In the genomic region with DNA sequence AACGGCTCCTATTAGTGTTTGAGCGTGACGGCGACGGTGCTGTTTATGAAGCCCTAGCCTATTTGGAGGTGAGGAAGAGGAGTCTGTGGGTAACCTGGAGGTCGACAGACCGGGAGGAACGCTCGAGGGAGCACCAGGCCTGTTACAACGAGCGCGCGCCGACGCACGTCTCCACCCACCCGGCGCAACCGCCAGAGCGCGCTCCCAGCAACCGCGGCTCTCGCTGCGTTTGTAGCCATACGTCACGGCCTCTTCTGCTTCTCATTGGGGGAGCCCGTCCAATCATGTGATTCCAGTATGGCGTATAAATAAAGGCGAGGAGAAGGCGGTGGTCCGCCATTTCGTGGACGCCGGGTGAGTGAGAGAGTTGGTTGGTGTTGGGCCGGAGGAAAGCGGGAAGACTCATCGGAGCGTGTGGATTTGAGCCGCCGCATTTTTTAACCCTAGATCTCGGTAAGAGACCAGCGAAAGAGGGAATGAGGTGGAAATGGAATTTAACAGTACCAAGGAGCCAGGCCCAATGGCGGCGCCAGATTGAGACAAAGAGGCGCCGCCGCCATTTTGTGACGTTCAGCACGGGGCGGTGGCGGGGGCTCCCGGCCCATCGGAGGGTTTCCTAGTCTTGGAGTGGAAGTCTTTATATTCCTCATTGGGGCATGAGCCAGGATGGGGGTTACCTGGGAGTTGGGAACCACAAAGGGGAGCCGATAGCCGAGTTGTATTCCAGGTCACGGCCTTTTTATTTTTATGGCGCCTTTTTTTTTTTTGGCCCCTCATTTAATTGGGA, we compare ENCODE assay signal across 1 cellular context.
TF ChIP-seq lines count a peak whose summit lies in the region.

A gene (plus strand): TSS at position 334 of the 787 bp plus-strand sequence. CDS start 2,401 bp downstream, outside the sequence.

TF ChIP-seq in HepG2, 621 proteins besides CTCF, POLR2A, EP300 and RAD21 (continued from another document and continues in another):
- TF ChIP-seq, protein P1, sequence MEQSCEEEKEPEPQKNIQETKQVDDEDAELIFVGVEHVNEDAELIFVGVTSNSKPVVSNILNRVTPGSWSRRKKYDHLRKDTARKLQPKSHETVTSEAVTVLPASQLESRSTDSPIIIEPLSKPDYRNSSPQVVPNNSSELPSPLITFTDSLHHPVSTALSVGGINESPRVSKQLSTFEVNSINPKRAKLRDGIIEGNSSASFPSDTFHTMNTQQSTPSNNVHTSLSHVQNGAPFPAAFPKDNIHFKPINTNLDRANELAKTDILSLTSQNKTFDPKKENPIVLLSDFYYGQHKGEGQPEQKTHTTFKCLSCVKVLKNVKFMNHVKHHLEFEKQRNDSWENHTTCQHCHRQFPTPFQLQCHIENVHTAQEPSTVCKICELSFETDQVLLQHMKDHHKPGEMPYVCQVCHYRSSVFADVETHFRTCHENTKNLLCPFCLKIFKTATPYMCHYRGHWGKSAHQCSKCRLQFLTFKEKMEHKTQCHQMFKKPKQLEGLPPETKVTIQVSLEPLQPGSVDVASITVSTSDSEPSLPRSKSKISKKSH (CRISPR knock-in tag; IDR thresholded peaks at IDR 0.05; ENCODE audit: borderline replicate concordance) = peak; percentile 86; the same call in 1 of the 2 replicates
- TF ChIP-seq, protein P2, sequence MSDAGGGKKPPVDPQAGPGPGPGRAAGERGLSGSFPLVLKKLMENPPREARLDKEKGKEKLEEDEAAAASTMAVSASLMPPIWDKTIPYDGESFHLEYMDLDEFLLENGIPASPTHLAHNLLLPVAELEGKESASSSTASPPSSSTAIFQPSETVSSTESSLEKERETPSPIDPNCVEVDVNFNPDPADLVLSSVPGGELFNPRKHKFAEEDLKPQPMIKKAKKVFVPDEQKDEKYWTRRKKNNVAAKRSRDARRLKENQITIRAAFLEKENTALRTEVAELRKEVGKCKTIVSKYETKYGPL (CRISPR knock-in tag; IDR thresholded peaks at IDR 0.05) = peak; percentile 70; the same call in 1 of the 2 replicates
- TF ChIP-seq, protein P3, sequence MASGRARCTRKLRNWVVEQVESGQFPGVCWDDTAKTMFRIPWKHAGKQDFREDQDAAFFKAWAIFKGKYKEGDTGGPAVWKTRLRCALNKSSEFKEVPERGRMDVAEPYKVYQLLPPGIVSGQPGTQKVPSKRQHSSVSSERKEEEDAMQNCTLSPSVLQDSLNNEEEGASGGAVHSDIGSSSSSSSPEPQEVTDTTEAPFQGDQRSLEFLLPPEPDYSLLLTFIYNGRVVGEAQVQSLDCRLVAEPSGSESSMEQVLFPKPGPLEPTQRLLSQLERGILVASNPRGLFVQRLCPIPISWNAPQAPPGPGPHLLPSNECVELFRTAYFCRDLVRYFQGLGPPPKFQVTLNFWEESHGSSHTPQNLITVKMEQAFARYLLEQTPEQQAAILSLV (CRISPR knock-in tag; IDR thresholded peaks at IDR 0.05; ENCODE audit: borderline replicate concordance) = peak; percentile 77; the same call in 1 of the 2 replicates
- TF ChIP-seq ZNF33B (CRISPR knock-in tag; IDR thresholded peaks at IDR 0.05) (peak; percentile 18; the same call in 1 of the 2 replicates), ZNF558 (CRISPR knock-in tag; IDR thresholded peaks at IDR 0.05; ENCODE audit: borderline replicate concordance) (peak; percentile 84; the same call in 1 of the 2 replicates), SOX13 (IDR thresholded peaks at IDR 0.05) (peak; percentile 72; the same call in 1 of the 2 replicates), SOX13 (CRISPR knock-in tag; conservative IDR thresholded peaks at IDR 0.05 in 1 of 2, IDR thresholded peaks at IDR 0.05 in 1 of 2) (peak; percentile 57 to 83; a peak in 3 of 4 replicates), CBX5 (CRISPR knock-in tag; IDR thresholded peaks at IDR 0.05; ENCODE audit: borderline replicate concordance) (peak; percentile 82), POLR2G (IDR thresholded peaks at IDR 0.05; ENCODE audit: low read depth, low read length) (peak; percentile 100), ZNF138 (CRISPR knock-in tag; IDR thresholded peaks at IDR 0.05; ENCODE audit: low read depth) (peak; percentile 92), SMAD1 (CRISPR knock-in tag; IDR thresholded peaks at IDR 0.05; ENCODE audit: borderline replicate concordance, low read depth) (peak; percentile 100), ZNF10 (CRISPR knock-in tag; IDR thresholded peaks at IDR 0.05; ENCODE audit: borderline replicate concordance, low read depth) (no peak), HMG20A (CRISPR knock-in tag; IDR thresholded peaks at IDR 0.05; ENCODE audit: borderline replicate concordance) (peak; percentile 21; the same call in 1 of the 2 replicates), ZNF160 (CRISPR knock-in tag; IDR thresholded peaks at IDR 0.05) (peak; percentile 95), AHR (CRISPR knock-in tag; IDR thresholded peaks at IDR 0.05) (no peak; the same call in 1 of the 2 replicates), TAF1 (CRISPR knock-in tag; IDR thresholded peaks at IDR 0.05) (peak; percentile 99), HMGA1 (CRISPR knock-in tag; conservative IDR thresholded peaks at IDR 0.05) (no peak), LCORL (IDR thresholded peaks at IDR 0.05) (no peak), LCORL (CRISPR knock-in tag; IDR thresholded peaks at IDR 0.05) (no peak; the same call in 1 of the 2 replicates), NFRKB (IDR thresholded peaks at IDR 0.05) (peak; percentile 100), ZNF703 (CRISPR knock-in tag; IDR thresholded peaks at IDR 0.05; ENCODE audit: borderline replicate concordance) (no peak; the same call in 1 of the 2 replicates), MYNN (CRISPR knock-in tag; IDR thresholded peaks at IDR 0.05; ENCODE audit: low read depth) (no peak), ZNF543 (CRISPR knock-in tag; IDR thresholded peaks at IDR 0.05) (no peak; the same call in none of the 2 replicates), STAG1 (CRISPR knock-in tag; IDR thresholded peaks at IDR 0.05) (peak; percentile 49), ZNF790 (CRISPR knock-in tag; IDR thresholded peaks at IDR 0.05; ENCODE audit: borderline replicate concordance) (0 out of 2 replicates have a peak, but pooled peaks have one; percentile 25), ZNF3 (CRISPR knock-in tag; IDR thresholded peaks at IDR 0.05) (no peak), RBAK (CRISPR knock-in tag; IDR thresholded peaks at IDR 0.05) (no peak), ZNF484 (CRISPR knock-in tag; IDR thresholded peaks at IDR 0.05; ENCODE audit: borderline replicate concordance, low read depth) (no peak), SAFB2 (CRISPR knock-in tag; IDR thresholded peaks at IDR 0.05; ENCODE audit: borderline replicate concordance, low read depth) (peak; percentile 68; the same call in 1 of the 2 replicates), BRD4 (CRISPR knock-in tag; IDR thresholded peaks at IDR 0.05) (peak; percentile 91; the same call in 1 of the 2 replicates), SMAD3 (CRISPR knock-in tag; IDR thresholded peaks at IDR 0.05) (0 out of 2 replicates have a peak, but pooled peaks have one; percentile 39), TBX2 (CRISPR knock-in tag; IDR thresholded peaks at IDR 0.05; ENCODE audit: borderline replicate concordance) (0 out of 2 replicates have a peak, but pooled peaks have one; percentile 70), REXO4 (CRISPR knock-in tag; IDR thresholded peaks at IDR 0.05; ENCODE audit: borderline replicate concordance) (peak; percentile 13; the same call in 1 of the 2 replicates), ZNF660 (CRISPR knock-in tag; IDR thresholded peaks at IDR 0.05; ENCODE audit: borderline replicate concordance, low read depth) (no peak), MIER2 (CRISPR knock-in tag; IDR thresholded peaks at IDR 0.05) (peak; percentile 55), ZFX (CRISPR knock-in tag; IDR thresholded peaks at IDR 0.05; ENCODE audit: low read depth) (peak; percentile 96), SP1 (IDR thresholded peaks at IDR 0.05) (no peak), SP1 (CRISPR knock-in tag; IDR thresholded peaks at IDR 0.05) (0 out of 2 replicates have a peak, but pooled peaks have one; percentile 64)
- TF ChIP-seq, protein P4, sequence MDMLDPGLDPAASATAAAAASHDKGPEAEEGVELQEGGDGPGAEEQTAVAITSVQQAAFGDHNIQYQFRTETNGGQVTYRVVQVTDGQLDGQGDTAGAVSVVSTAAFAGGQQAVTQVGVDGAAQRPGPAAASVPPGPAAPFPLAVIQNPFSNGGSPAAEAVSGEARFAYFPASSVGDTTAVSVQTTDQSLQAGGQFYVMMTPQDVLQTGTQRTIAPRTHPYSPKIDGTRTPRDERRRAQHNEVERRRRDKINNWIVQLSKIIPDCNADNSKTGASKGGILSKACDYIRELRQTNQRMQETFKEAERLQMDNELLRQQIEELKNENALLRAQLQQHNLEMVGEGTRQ (IDR thresholded peaks at IDR 0.05; ENCODE audit: low read depth, low read length) = peak; percentile 78
- TF ChIP-seq, protein P4 (CRISPR knock-in tag; IDR thresholded peaks at IDR 0.05; ENCODE audit: borderline replicate concordance) = peak; percentile 91; the same call in 1 of the 2 replicates
- TF ChIP-seq, protein P5, sequence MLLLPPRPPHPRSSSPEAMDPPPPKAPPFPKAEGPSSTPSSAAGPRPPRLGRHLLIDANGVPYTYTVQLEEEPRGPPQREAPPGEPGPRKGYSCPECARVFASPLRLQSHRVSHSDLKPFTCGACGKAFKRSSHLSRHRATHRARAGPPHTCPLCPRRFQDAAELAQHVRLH (CRISPR knock-in tag; IDR thresholded peaks at IDR 0.05; ENCODE audit: borderline replicate concordance, low read depth) = peak; percentile 95; the same call in 1 of the 2 replicates
- TF ChIP-seq, protein P6, sequence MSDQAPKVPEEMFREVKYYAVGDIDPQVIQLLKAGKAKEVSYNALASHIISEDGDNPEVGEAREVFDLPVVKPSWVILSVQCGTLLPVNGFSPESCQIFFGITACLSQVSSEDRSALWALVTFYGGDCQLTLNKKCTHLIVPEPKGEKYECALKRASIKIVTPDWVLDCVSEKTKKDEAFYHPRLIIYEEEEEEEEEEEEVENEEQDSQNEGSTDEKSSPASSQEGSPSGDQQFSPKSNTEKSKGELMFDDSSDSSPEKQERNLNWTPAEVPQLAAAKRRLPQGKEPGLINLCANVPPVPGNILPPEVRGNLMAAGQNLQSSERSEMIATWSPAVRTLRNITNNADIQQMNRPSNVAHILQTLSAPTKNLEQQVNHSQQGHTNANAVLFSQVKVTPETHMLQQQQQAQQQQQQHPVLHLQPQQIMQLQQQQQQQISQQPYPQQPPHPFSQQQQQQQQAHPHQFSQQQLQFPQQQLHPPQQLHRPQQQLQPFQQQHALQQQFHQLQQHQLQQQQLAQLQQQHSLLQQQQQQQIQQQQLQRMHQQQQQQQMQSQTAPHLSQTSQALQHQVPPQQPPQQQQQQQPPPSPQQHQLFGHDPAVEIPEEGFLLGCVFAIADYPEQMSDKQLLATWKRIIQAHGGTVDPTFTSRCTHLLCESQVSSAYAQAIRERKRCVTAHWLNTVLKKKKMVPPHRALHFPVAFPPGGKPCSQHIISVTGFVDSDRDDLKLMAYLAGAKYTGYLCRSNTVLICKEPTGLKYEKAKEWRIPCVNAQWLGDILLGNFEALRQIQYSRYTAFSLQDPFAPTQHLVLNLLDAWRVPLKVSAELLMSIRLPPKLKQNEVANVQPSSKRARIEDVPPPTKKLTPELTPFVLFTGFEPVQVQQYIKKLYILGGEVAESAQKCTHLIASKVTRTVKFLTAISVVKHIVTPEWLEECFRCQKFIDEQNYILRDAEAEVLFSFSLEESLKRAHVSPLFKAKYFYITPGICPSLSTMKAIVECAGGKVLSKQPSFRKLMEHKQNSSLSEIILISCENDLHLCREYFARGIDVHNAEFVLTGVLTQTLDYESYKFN (CRISPR knock-in tag; conservative IDR thresholded peaks at IDR 0.05) = no peak; the same call in none of the 2 replicates
- TF ChIP-seq, protein P7, sequence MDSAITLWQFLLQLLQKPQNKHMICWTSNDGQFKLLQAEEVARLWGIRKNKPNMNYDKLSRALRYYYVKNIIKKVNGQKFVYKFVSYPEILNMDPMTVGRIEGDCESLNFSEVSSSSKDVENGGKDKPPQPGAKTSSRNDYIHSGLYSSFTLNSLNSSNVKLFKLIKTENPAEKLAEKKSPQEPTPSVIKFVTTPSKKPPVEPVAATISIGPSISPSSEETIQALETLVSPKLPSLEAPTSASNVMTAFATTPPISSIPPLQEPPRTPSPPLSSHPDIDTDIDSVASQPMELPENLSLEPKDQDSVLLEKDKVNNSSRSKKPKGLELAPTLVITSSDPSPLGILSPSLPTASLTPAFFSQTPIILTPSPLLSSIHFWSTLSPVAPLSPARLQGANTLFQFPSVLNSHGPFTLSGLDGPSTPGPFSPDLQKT (CRISPR knock-in tag; IDR thresholded peaks at IDR 0.05; ENCODE audit: borderline replicate concordance) = no peak
- TF ChIP-seq, protein P8, sequence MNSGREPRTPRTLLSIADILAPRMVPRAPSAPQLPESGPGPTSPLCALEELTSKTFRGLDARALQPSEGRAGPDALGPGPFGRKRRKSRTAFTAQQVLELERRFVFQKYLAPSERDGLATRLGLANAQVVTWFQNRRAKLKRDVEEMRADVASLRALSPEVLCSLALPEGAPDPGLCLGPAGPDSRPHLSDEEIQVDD (CRISPR knock-in tag; IDR thresholded peaks at IDR 0.05; ENCODE audit: borderline replicate concordance) = peak; percentile 22; the same call in 1 of the 2 replicates
- TF ChIP-seq, protein P9, sequence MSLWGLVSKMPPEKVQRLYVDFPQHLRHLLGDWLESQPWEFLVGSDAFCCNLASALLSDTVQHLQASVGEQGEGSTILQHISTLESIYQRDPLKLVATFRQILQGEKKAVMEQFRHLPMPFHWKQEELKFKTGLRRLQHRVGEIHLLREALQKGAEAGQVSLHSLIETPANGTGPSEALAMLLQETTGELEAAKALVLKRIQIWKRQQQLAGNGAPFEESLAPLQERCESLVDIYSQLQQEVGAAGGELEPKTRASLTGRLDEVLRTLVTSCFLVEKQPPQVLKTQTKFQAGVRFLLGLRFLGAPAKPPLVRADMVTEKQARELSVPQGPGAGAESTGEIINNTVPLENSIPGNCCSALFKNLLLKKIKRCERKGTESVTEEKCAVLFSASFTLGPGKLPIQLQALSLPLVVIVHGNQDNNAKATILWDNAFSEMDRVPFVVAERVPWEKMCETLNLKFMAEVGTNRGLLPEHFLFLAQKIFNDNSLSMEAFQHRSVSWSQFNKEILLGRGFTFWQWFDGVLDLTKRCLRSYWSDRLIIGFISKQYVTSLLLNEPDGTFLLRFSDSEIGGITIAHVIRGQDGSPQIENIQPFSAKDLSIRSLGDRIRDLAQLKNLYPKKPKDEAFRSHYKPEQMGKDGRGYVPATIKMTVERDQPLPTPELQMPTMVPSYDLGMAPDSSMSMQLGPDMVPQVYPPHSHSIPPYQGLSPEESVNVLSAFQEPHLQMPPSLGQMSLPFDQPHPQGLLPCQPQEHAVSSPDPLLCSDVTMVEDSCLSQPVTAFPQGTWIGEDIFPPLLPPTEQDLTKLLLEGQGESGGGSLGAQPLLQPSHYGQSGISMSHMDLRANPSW (CRISPR knock-in tag; IDR thresholded peaks at IDR 0.05; ENCODE audit: borderline replicate concordance) = peak; percentile 92
- TF ChIP-seq, protein P10, sequence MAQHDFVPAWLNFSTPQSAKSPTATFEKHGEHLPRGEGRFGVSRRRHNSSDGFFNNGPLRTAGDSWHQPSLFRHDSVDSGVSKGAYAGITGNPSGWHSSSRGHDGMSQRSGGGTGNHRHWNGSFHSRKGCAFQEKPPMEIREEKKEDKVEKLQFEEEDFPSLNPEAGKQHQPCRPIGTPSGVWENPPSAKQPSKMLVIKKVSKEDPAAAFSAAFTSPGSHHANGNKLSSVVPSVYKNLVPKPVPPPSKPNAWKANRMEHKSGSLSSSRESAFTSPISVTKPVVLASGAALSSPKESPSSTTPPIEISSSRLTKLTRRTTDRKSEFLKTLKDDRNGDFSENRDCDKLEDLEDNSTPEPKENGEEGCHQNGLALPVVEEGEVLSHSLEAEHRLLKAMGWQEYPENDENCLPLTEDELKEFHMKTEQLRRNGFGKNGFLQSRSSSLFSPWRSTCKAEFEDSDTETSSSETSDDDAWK (CRISPR knock-in tag; IDR thresholded peaks at IDR 0.05) = no peak
